Comparison of ENCODE assay signal across 8 cellular contexts in genomic region chr22:42855726-42856125, GRCh38. TPM values are rescaled to one million over a fixed set of nuclear protein-coding genes. Genes with fewer than 3 reads are reported as not detected.
DNase-seq lines count a peak whose midpoint lies in the region; ATAC-seq, FAIRE-seq and TF ChIP-seq lines count a peak whose summit lies in the region.

No MANE protein-coding gene starts in this region.

- TF ChIP-seq CTCF in AG04449 (IDR thresholded peaks at IDR 0.05; ENCODE audit: insufficient read depth, low read length, missing control alignments), result no peak

- CTCF ChIA-PET in AG04449 (lab: Yijun Ruan, JAX), result interaction anchor here (0.8 to 1.6 kb wide), 5 partner anchors 12 to 193 kb away, joined by 3 to 7 read pairs (median 3); no protein-coding TSS in a partner anchor

- H3K4me1 Mint-ChIP-seq in central memory CD8-positive, alpha-beta T cell, result peaks cover 16% of the 10 kb centered on the region
- H3K4me1 Mint-ChIP-seq in naive thymus-derived CD8-positive, alpha-beta T cell, result peaks cover 4 to 29% (median 22%) of the 10 kb centered on the region in 4 donors

- no peak for ATAC-seq in central memory CD8-positive, alpha-beta T cell (replicated peaks; ENCODE audit: extremely low read depth, poor library complexity, severe bottlenecking)
- ATAC-seq in naive thymus-derived CD8-positive, alpha-beta T cell, result no peak
- no peak for ATAC-seq in GM18907 (IDR thresholded peaks at IDR 0.05; ENCODE audit: unreplicated experiment)

- peaks cover 13% of the 10 kb centered on the region for H3K36me3 Mint-ChIP-seq in central memory CD8-positive, alpha-beta T cell (ENCODE audit: insufficient read depth)
- H3K36me3 Mint-ChIP-seq in naive thymus-derived CD8-positive, alpha-beta T cell, result no peaks in the 10 kb centered on the region

- peak overlapping the region; percentile 85 for H3K4me3 Mint-ChIP-seq in central memory CD8-positive, alpha-beta T cell
- H3K4me3 Mint-ChIP-seq in naive thymus-derived CD8-positive, alpha-beta T cell, result peak overlapping the region; percentile 82 to 90 (median 86)

- POLR2A ChIA-PET in AG04449 (lab: Yijun Ruan, JAX), result interaction anchor here (0.6 to 1.0 kb wide), 3 partner anchors 36 to 1060 kb away, joined by 3 to 6 read pairs (median 3); no protein-coding TSS in a partner anchor
- POLR2A ChIA-PET in naive thymus-derived CD8-positive, alpha-beta T cell (lab: Charles Lee), result no interaction called here

- DNase-seq in AG04449 (ENCODE audit: low read depth, low spot score) (no peak), HTR-8/SVneo (ENCODE audit: insufficient read length, low spot score) (no peak), H4 (ENCODE audit: low spot score) (no peak)
- no peak for DNase-seq in Jurkat, Clone E6-1 (ENCODE audit: low read depth, low spot score)
- DNase-seq in central memory CD8-positive, alpha-beta T cell (ENCODE audit: low spot score in 2 of 2), result no peak
- no peak for DNase-seq in naive thymus-derived CD8-positive, alpha-beta T cell
- DNase-seq in effector CD4-positive, alpha-beta T cell, result no peak

- H3K27me3 Mint-ChIP-seq in central memory CD8-positive, alpha-beta T cell, result no peaks in the 10 kb centered on the region
- H3K27me3 Mint-ChIP-seq in naive thymus-derived CD8-positive, alpha-beta T cell, result no peaks in the 10 kb centered on the region

- H3K4me3 ChIP-seq in AG04449 (ENCODE audit: low read depth, low read length), result peak overlapping the region; percentile 90
- H3K4me3 ChIP-seq in Jurkat, Clone E6-1 (ENCODE audit: low read length), result peak overlapping the region; percentile 89

- peak overlapping the region; percentile 83 for H3K27ac Mint-ChIP-seq in central memory CD8-positive, alpha-beta T cell (ENCODE audit: low read depth)
- H3K27ac Mint-ChIP-seq in naive thymus-derived CD8-positive, alpha-beta T cell, result peak overlapping the region in 9 of 10 donors; percentile 80 to 94 (median 88)

- FAIRE-seq in HTR-8/SVneo (lab: Jason Lieb, UNC), result no peak

- H3K9me3 Mint-ChIP-seq in central memory CD8-positive, alpha-beta T cell, result no peaks in the 10 kb centered on the region
- no peaks in the 10 kb centered on the region for H3K9me3 Mint-ChIP-seq in naive thymus-derived CD8-positive, alpha-beta T cell

RNA-seq across cellular contexts. Expression of gene ARFGAP3, which starts 1.3 kb away (rescaled TPM):
- 51.6 TPM for polyA plus RNA-seq in Jurkat, Clone E6-1 (2012; ENCODE audit: insufficient read depth, insufficient read length)
- 10 to 100 TPM; 32.9 to 34.1 TPM for total RNA-seq in naive thymus-derived CD8-positive, alpha-beta T cell
- polyA plus RNA-seq in naive thymus-derived CD8-positive, alpha-beta T cell, result 10 to 100 TPM; 22.3 to 44.7 (median 25.1) TPM
- total RNA-seq in H4 (2014; rRNA removed; shearing (Covaris generic)), result 39.8 and 46.0 TPM in 2 replicates
